8 cellular contexts compared by ENCODE assay signal in the genomic region with DNA sequence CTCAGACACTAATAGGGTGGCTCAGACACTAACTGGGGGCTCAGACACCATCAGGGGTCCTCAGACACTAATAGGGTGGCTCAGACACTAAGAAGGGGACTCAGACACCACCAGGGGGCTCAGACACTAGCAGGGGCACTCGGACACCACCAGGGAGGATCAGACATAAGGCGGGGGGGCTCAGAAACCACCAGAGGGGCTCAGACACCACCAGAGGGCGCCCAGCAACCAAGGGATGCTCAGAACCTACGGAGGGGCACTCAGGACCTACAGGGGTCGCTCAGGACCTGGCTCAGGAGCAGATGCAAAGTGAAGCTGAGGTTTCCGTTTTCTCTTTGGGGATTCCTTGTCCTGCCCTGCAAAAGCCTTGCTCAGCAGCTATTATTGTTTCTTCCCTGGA.
DNase-seq lines count a peak whose midpoint lies in the region; ATAC-seq and TF ChIP-seq lines count a peak whose summit lies in the region.

No MANE protein-coding gene starts in this region.

- no peaks in the 10 kb centered on the region for H3K27me3 ChIP-seq in GM06990 (replicated peaks; ENCODE audit: control insufficient read depth, insufficient read depth, low read length)

- CTCF ChIA-PET in RWPE1 (lab: Yijun Ruan, JAX): no interaction called here

- ATAC-seq in HG03521 (IDR thresholded peaks at IDR 0.05; ENCODE audit: unreplicated experiment): no peak

- no peak overlapping the region for H3K27ac ChIP-seq in RWPE1

- no peak overlapping the region for H3K4me3 ChIP-seq in GM06990 (replicated peaks; ENCODE audit: low read depth, low read length)

- no peaks in the 10 kb centered on the region for H3K36me3 ChIP-seq in GM06990 (ENCODE audit: control insufficient read depth, insufficient read depth, low read length)

- DNase-seq in GM06990 (ENCODE audit: extremely low read depth, insufficient read length) (no peak), NCI-H526 treated with DMSO at 0.1 percent for 48 hours (lab: John Stamatoyannopoulos, UW) (peak; percentile 22), activated T-cell treated with anti-CD3 and anti-CD28 coated beads for 48 hours (ENCODE audit: low read depth) (peak; percentile 55), NCI-H2227 (lab: John Stamatoyannopoulos, UW; ENCODE audit: unreplicated experiment) (no peak), RWPE1 (ENCODE audit: low spot score) (no peak), amniotic stem cell (lab: John Stamatoyannopoulos, UW) (no peak)
- DNase-seq in stimulated activated CD4-positive, alpha-beta T cell treated with anti-CD3 and anti-CD28 coated beads, Interleukin-1b, Interleukin-23, amount 100 ng/mL, for 48 hours: peak; percentile 60

- TF ChIP-seq CTCF in GM06990 (IDR thresholded peaks at IDR 0.05; ENCODE audit: insufficient read depth, low read length, poor library complexity, severe bottlenecking) (peak; percentile 60), RWPE1 (conservative IDR thresholded peaks at IDR 0.05; ENCODE audit: low read depth) (no peak; the same call in 1 of the 2 replicates)

- POLR2A ChIA-PET in RWPE1 (lab: Yijun Ruan, JAX; ENCODE audit: low non-redundant PET): no interaction called here

Comparison
In these comparisons a context has a peak if more than half of its experiments do, and no peak if none do; other contexts are left out.
1. DNase-seq: peak in NCI-H526 treated with DMSO at 0.1 percent for 48 hours (single experiment), activated T-cell treated with anti-CD3 and anti-CD28 coated beads for 48 hours (single experiment) and stimulated activated CD4-positive, alpha-beta T cell treated with anti-CD3 and anti-CD28 coated beads, Interleukin-1b, Interleukin-23, amount 100 ng/mL, for 48 hours (single experiment); none in GM06990 (single experiment), NCI-H2227 (single experiment), RWPE1 (single experiment) and amniotic stem cell (single experiment).